ENCODE assay signal across 15 cellular contexts in the genomic region with DNA sequence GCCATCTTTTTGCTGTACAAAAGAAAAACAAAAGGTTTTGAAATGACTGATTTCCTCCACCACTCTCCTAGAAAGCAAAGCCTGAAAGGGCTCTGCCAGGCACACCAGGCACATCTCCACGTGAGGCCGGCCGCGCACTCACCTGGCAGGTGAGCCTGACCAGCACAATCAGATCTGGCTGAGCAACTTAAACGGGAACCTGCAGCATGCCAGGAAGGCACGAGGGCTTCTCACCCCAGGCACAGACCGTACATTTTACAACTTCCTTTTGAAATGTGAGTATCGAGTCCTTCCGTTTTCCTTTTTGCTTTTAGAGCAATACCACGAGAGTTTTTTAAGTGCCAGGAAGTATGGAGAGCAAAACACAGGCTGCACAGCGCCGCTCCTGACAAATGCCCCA. TPM values are rescaled to one million over a fixed set of nuclear protein-coding genes. Genes with fewer than 3 reads are reported as not detected.
DNase-seq lines count a peak whose midpoint lies in the region; ATAC-seq and TF ChIP-seq lines count a peak whose summit lies in the region.
"Had no signal": no experiment of that assay in that cellular context is flagged by ENCODE, and none has a peak within 500 bp of the region (broad histone marks: within the 10 kb centered on the region; RNA-seq: fewer than 3 reads in every experiment).

No MANE protein-coding gene starts in this region.

- POLR2A ChIA-PET in activated CD8-positive, alpha-beta T cell treated with anti-CD3 and anti-CD28 coated beads for 36 hours (lab: Charles Lee) = no interaction called here

- DNase-seq in activated naive CD4-positive, alpha-beta T cell treated with anti-CD3 and anti-CD28 coated beads for 36 hours = no peak
- DNase-seq in activated naive CD4-positive, alpha-beta T cell treated with Interleukin-2 at 50 U/mL for 16 hours = no peak
- DNase-seq in KBM-7 (peak; percentile 61), spleen (no peak)
- DNase-seq in activated CD8-positive, alpha-beta T cell treated with anti-CD3 and anti-CD28 coated beads for 36 hours = no peak
- DNase-seq in activated CD4-positive, CD25-positive, alpha-beta regulatory T cell treated with anti-CD3 and anti-CD28 coated beads, Interleukin-2, amount 50 U/mL, for 72 hours = no peak
- DNase-seq: activated CD8-positive, alpha-beta memory T cell treated with anti-CD3 and anti-CD28 coated beads, Interleukin-2, amount 50 U/mL, for 4 hours; amniotic stem cell; NCI-H1105; OCI-M1; psoas muscle; stimulated activated naive CD8-positive, alpha-beta T cell treated with anti-CD3 and anti-CD28 coated beads, Interleukin-15, Interleukin-2, amounts not matched to agents 100 U/mL and 50 U/mL, for 24 hours had no signal

- CTCF ChIA-PET in activated naive CD4-positive, alpha-beta T cell treated with anti-CD3 and anti-CD28 coated beads for 36 hours (lab: Charles Lee) = no interaction called here
- CTCF ChIA-PET in activated CD8-positive, alpha-beta T cell treated with anti-CD3 and anti-CD28 coated beads for 36 hours (lab: Charles Lee) = no interaction called here

- H3K36me3 Mint-ChIP-seq in activated naive CD4-positive, alpha-beta T cell treated with anti-CD3 and anti-CD28 coated beads for 36 hours (ENCODE audit: low read depth) = peaks cover 28% of the 10 kb centered on the region
- peaks cover 29% of the 10 kb centered on the region for H3K36me3 Mint-ChIP-seq in activated CD8-positive, alpha-beta T cell treated with anti-CD3 and anti-CD28 coated beads for 36 hours (ENCODE audit: low read depth)

- H3K27ac ChIP-seq in spleen = peak overlapping the region in 7 of 8 donors; percentile 18 to 78 (median 60)
- H3K27ac ChIP-seq: psoas muscle had no signal

- H3K27me3 ChIP-seq in spleen (replicated peaks in 1 of 7) = no peaks in the 10 kb centered on the region

- intact Hi-C loops in activated naive CD4-positive, alpha-beta T cell treated with anti-CD3 and anti-CD28 coated beads for 36 hours (cut with micrococcal nuclease) = no loop called here
- intact Hi-C loops in activated CD8-positive, alpha-beta T cell treated with anti-CD3 and anti-CD28 coated beads for 36 hours (cut with micrococcal nuclease) = no loop called here
- intact Hi-C loops in spleen (cut with DNase I; ENCODE audit: low total_unique reads) = no loop called here

- H3K4me3 ChIP-seq in spleen = peak overlapping the region in 1 of 8 donors; percentile 11
- H3K4me3 ChIP-seq: psoas muscle had no signal

- no peak for TF ChIP-seq POLR2A in spleen (IDR thresholded peaks at IDR 0.05)

- H3K36me3 ChIP-seq in spleen = peaks cover 3 to 100% (median 84%) of the 10 kb centered on the region in 6 donors

- no peaks in the 10 kb centered on the region for H3K9me3 Mint-ChIP-seq in activated naive CD4-positive, alpha-beta T cell treated with anti-CD3 and anti-CD28 coated beads for 36 hours
- no peaks in the 10 kb centered on the region for H3K9me3 Mint-ChIP-seq in activated CD8-positive, alpha-beta T cell treated with anti-CD3 and anti-CD28 coated beads for 36 hours
- H3K9me3 Mint-ChIP-seq: IgD-negative memory B cell had no signal

- H3K4me1 ChIP-seq in spleen = peaks cover 0 to 46% (median 16%) of the 10 kb centered on the region in 6 donors
- H3K4me1 ChIP-seq: psoas muscle had no signal

- ATAC-seq in activated CD8-positive, alpha-beta T cell treated with anti-CD3 and anti-CD28 coated beads for 36 hours = no peak
- no peak for ATAC-seq in HG03565 (IDR thresholded peaks at IDR 0.05; ENCODE audit: unreplicated experiment)
- no peak for ATAC-seq in GM18907 (IDR thresholded peaks at IDR 0.05; ENCODE audit: unreplicated experiment)
- ATAC-seq: psoas muscle; stimulated activated naive CD8-positive, alpha-beta T cell treated with anti-CD3 and anti-CD28 coated beads, Interleukin-15, Interleukin-2, amounts not matched to agents 100 U/mL and 50 U/mL, for 24 hours had no signal

- H3K4me1 Mint-ChIP-seq in activated naive CD4-positive, alpha-beta T cell treated with anti-CD3 and anti-CD28 coated beads for 36 hours (ENCODE audit: low read depth) = peaks cover 8% of the 10 kb centered on the region
- peaks cover 2% of the 10 kb centered on the region for H3K4me1 Mint-ChIP-seq in activated CD8-positive, alpha-beta T cell treated with anti-CD3 and anti-CD28 coated beads for 36 hours (ENCODE audit: low read depth)

- H3K4me3 Mint-ChIP-seq in activated naive CD4-positive, alpha-beta T cell treated with anti-CD3 and anti-CD28 coated beads for 36 hours = no peak overlapping the region
- H3K4me3 Mint-ChIP-seq in activated CD8-positive, alpha-beta T cell treated with anti-CD3 and anti-CD28 coated beads for 36 hours = no peak overlapping the region
- H3K4me3 Mint-ChIP-seq: IgD-negative memory B cell had no signal

- 27 to 69% (median 42%) methylated on average over 12 of the region's 12 CpGs for WGBS in spleen, 5 donors

- in situ Hi-C loops in KBM-7 (cut with MboI; ENCODE audit: low pct_unique_long_range_greater_than_20kb, low sequenced_read_pairs) = no loop called here

- TF ChIP-seq CTCF in activated CD8-positive, alpha-beta T cell treated with anti-CD3 and anti-CD28 coated beads for 36 hours (IDR thresholded peaks at IDR 0.05) = no peak
- TF ChIP-seq CTCF in spleen (IDR thresholded peaks at IDR 0.05 in 8 of 11, conservative IDR thresholded peaks at IDR 0.05 in 3 of 11) = no peak

- H3K9me3 ChIP-seq in spleen = no peaks in the 10 kb centered on the region
- H3K9me3 ChIP-seq: psoas muscle had no signal

- H3K27ac Mint-ChIP-seq in activated naive CD4-positive, alpha-beta T cell treated with anti-CD3 and anti-CD28 coated beads for 36 hours = peak overlapping the region; percentile 44
- H3K27ac Mint-ChIP-seq in activated CD8-positive, alpha-beta T cell treated with anti-CD3 and anti-CD28 coated beads for 36 hours = peak overlapping the region; percentile 32

- no peaks in the 10 kb centered on the region for H3K27me3 Mint-ChIP-seq in activated naive CD4-positive, alpha-beta T cell treated with anti-CD3 and anti-CD28 coated beads for 36 hours (ENCODE audit: low read depth)
- H3K27me3 Mint-ChIP-seq in activated CD8-positive, alpha-beta T cell treated with anti-CD3 and anti-CD28 coated beads for 36 hours = no peaks in the 10 kb centered on the region
- H3K27me3 Mint-ChIP-seq: IgD-negative memory B cell had no signal

RNA-seq across cellular contexts. Expression of gene SLC38A10, which starts 22.5 kb away (rescaled TPM):
- total RNA-seq in activated naive CD4-positive, alpha-beta T cell treated with anti-CD3 and anti-CD28 coated beads for 36 hours = 10 to 100 TPM; 29.1 to 31.9 TPM
- 10 to 100 TPM; 42.7 to 45.4 TPM for total RNA-seq in activated CD8-positive, alpha-beta T cell treated with anti-CD3 and anti-CD28 coated beads for 36 hours
- total RNA-seq in spleen = 100 to 1,000 TPM in 1 of 7 donors, 10 to 100 TPM in 6; 82.8 to 112 (median 95.0) TPM
- polyA plus RNA-seq in spleen = 10 to 100 TPM; 54.9 to 85.1 (median 71.4) TPM

RNA-seq across cellular contexts. Expression of gene NDUFAF8, which starts 33.5 kb away (rescaled TPM):
- 10 to 100 TPM; 75.7 to 77.0 TPM for total RNA-seq in activated naive CD4-positive, alpha-beta T cell treated with anti-CD3 and anti-CD28 coated beads for 36 hours
- total RNA-seq in activated CD8-positive, alpha-beta T cell treated with anti-CD3 and anti-CD28 coated beads for 36 hours = 10 to 100 TPM; 72.3 to 75.4 TPM
- 10 to 100 TPM; 22.0 to 49.3 (median 34.3) TPM for total RNA-seq in spleen
- 10 to 100 TPM; 54.9 to 57.6 (median 56.7) TPM for polyA plus RNA-seq in spleen

RNA-seq across cellular contexts. Expression of gene TEPSIN, which starts 33.8 kb away (rescaled TPM):
- total RNA-seq in activated naive CD4-positive, alpha-beta T cell treated with anti-CD3 and anti-CD28 coated beads for 36 hours = 10 to 100 TPM; 21.7 to 25.9 TPM
- total RNA-seq in activated CD8-positive, alpha-beta T cell treated with anti-CD3 and anti-CD28 coated beads for 36 hours = 10 to 100 TPM; 28.2 to 32.2 TPM
- total RNA-seq in spleen = 10 to 100 TPM; 62.3 to 88.8 (median 72.3) TPM
- polyA plus RNA-seq in spleen = 10 to 100 TPM; 36.9 to 76.3 (median 57.9) TPM

RNA-seq across cellular contexts. Expression of gene CEP131, which starts 49.9 kb away (rescaled TPM):
- 1 to 10 TPM; 9.4 to 9.8 TPM for total RNA-seq in activated naive CD4-positive, alpha-beta T cell treated with anti-CD3 and anti-CD28 coated beads for 36 hours
- 10 to 100 TPM in 1 of 2 experiments, 1 to 10 TPM in 1; 7.9 to 10.9 TPM for total RNA-seq in activated CD8-positive, alpha-beta T cell treated with anti-CD3 and anti-CD28 coated beads for 36 hours
- total RNA-seq in spleen = 10 to 100 TPM in 6 of 7 donors, 1 to 10 TPM in 1; 8.5 to 17.9 (median 12.0) TPM
- 10 to 100 TPM; 10.3 to 26.7 (median 20.5) TPM for polyA plus RNA-seq in spleen
